Comparison of ENCODE assay signal across 26 cellular contexts in the genomic region with DNA sequence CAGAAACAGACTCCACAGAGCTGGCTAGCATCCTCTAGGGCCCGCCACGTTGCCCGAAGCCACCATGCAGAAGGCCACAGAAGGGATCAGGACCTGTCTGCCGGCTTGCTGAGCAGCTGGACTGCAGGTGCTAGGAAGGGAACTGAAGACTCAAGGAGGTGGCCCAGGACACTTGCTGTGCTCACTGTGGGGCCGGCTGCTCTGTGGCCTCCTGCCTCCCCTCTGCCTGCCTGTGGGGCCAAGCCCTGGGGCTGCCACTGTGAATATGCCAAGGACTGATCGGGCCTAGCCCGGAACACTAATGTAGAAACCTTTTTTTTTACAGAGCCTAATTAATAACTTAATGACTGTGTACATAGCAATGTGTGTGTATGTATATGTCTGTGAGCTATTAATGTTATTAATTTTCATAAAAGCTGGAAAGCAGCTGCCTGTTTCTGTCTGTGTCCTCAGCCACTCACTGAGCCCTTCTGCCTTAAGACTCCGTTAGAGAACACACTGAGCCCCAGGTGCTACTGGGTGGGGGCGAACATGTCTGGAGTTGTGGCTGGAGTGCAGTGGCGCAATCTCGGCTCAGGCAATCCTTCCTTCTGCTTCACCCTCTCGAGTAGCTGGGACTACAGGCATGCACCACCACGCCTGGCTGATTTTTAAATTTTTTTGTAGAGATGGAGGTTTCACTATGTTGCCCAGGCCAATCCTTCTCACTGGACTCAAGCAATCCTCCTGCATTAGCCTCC. TPM values are rescaled to one million over a fixed set of nuclear protein-coding genes. Genes with fewer than 3 reads are reported as not detected.
DNase-seq lines count a peak whose midpoint lies in the region; ATAC-seq, FAIRE-seq and TF ChIP-seq lines count a peak whose summit lies in the region.
"Had no signal": no experiment of that assay in that cellular context is flagged by ENCODE, and none has a peak within 500 bp of the region (broad histone marks: within the 10 kb centered on the region; RNA-seq: fewer than 3 reads in every experiment).

No MANE protein-coding gene starts in this region.

- peak; percentile 80 for ATAC-seq in esophagus mucosa
- ATAC-seq in stimulated activated naive B cell treated with anti-CD40 and anti-IgM and Interleukin-4, amounts not matched to agents 10 μg/mL and 1 μg/mL and 100 μg/mL, for 72 hours (replicated peaks), result no peak
- ATAC-seq: activated CD4-positive, alpha-beta T cell treated with anti-CD3 and anti-CD28 coated beads for 36 hours; activated T-cell treated with anti-CD3 and anti-CD28 coated beads, Interleukin-2, amount 50 U/mL, for 72 hours had no signal

- DNase-seq in HL-60 (ENCODE audit: low read depth in 1 of 2, low spot score in 1 of 2) (peak; percentile 36 to 86), RWPE1 (ENCODE audit: low spot score) (peak; percentile 84), osteocyte (ENCODE audit: extremely low spot score, unreplicated experiment) (no peak), NCI-H226 (no peak), HTR-8/SVneo (ENCODE audit: insufficient read length, low spot score) (no peak)
- DNase-seq in stimulated activated naive B cell treated with anti-CD40 and anti-IgM and Interleukin-4, amounts not matched to agents 10 μg/mL and 1 μg/mL and 100 μg/mL, for 72 hours, result no peak
- no peak for DNase-seq in activated CD4-positive, alpha-beta T cell treated with anti-CD3 and anti-CD28 coated beads, Interleukin-2, amount 50 U/mL, for 1 hour
- DNase-seq: activated CD4-positive, alpha-beta T cell treated with anti-CD3 and anti-CD28 coated beads for 36 hours; activated T-cell treated with anti-CD3 and anti-CD28 coated beads, Interleukin-2, amount 50 U/mL, for 72 hours; Calu3; GOT3; kidney glomerular epithelial cell; MV-4-11; naive B cell; NCI-H748 treated with DMSO at 0.1 percent for 48 hours; OCI-M1; ovary; Right ventricle myocardium superior; spleen; stimulated activated CD4-positive, alpha-beta T cell treated with anti-CD3 and anti-CD28 coated beads, Interleukin-4, amount 100 ng/mL, for 24 hours had no signal

- H3K4me3 ChIP-seq in HL-60 (replicated peaks; ENCODE audit: insufficient read depth, low read length), result no peak overlapping the region
- H3K4me3 ChIP-seq: ovary, spleen, tibial nerve had no signal

- POLR2A ChIA-PET in RWPE1 (lab: Yijun Ruan, JAX; ENCODE audit: low non-redundant PET), result no interaction called here

- H3K4me1 Mint-ChIP-seq in stimulated activated naive B cell treated with anti-CD40 and anti-IgM and Interleukin-4, amounts not matched to agents 10 μg/mL and 1 μg/mL and 100 μg/mL, for 72 hours, result peaks cover 19 to 25% of the 10 kb centered on the region in 2 donors
- peaks cover 2% of the 10 kb centered on the region for H3K4me1 Mint-ChIP-seq in osteocyte (ENCODE audit: unreplicated experiment)

- TF ChIP-seq CTCF in HL-60 (IDR thresholded peaks at IDR 0.05; ENCODE audit: insufficient read depth, low read length) (no peak), RWPE1 (conservative IDR thresholded peaks at IDR 0.05; ENCODE audit: low read depth) (no peak), osteocyte (IDR thresholded peaks at IDR 0.05) (no peak)

- CTCF ChIA-PET in RWPE1 (lab: Yijun Ruan, JAX), result interaction anchor here (1.0 to 6.9 kb wide), 3 partner anchors 50 to 369 kb away, joined by 3 to 111 read pairs (median 4); partner anchors contain the start of gene MYCL

- H3K4me3 Mint-ChIP-seq in stimulated activated naive B cell treated with anti-CD40 and anti-IgM and Interleukin-4, amounts not matched to agents 10 μg/mL and 1 μg/mL and 100 μg/mL, for 72 hours, result no peak overlapping the region
- H3K4me3 Mint-ChIP-seq in osteocyte (ENCODE audit: unreplicated experiment), result no peak overlapping the region
- H3K4me3 Mint-ChIP-seq: activated CD4-positive, alpha-beta T cell treated with anti-CD3 and anti-CD28 coated beads for 36 hours; activated naive CD4-positive, alpha-beta T cell treated with anti-CD3 and anti-CD28 coated beads, Interleukin-2, amount 50 U/mL, for 24 hours; activated T-cell treated with anti-CD3 and anti-CD28 coated beads, Interleukin-2, amount 50 U/mL, for 72 hours; naive B cell; stimulated activated naive CD8-positive, alpha-beta T cell treated with anti-CD3 and anti-CD28 coated beads, Interleukin-15, Interleukin-2, amounts not matched to agents 100 ng/mL and 50 ng/mL, for 24 hours had no signal

- H3K9me3 Mint-ChIP-seq in stimulated activated naive B cell treated with anti-CD40 and anti-IgM and Interleukin-4, amounts not matched to agents 10 μg/mL and 1 μg/mL and 100 μg/mL, for 72 hours, result no peaks in the 10 kb centered on the region
- H3K9me3 Mint-ChIP-seq in osteocyte (ENCODE audit: unreplicated experiment), result no peaks in the 10 kb centered on the region
- H3K9me3 Mint-ChIP-seq: activated naive CD4-positive, alpha-beta T cell treated with anti-CD3 and anti-CD28 coated beads, Interleukin-2, amount 50 U/mL, for 24 hours; activated T-cell treated with anti-CD3 and anti-CD28 coated beads, Interleukin-2, amount 50 U/mL, for 72 hours; naive B cell; stimulated activated naive CD8-positive, alpha-beta T cell treated with anti-CD3 and anti-CD28 coated beads, Interleukin-15, Interleukin-2, amounts not matched to agents 100 ng/mL and 50 ng/mL, for 24 hours had no signal

- H3K27ac ChIP-seq in HL-60 (replicated peaks), result peak overlapping the region; percentile 50
- peak overlapping the region; percentile 99 for H3K27ac ChIP-seq in RWPE1
- H3K27ac ChIP-seq: C4-2B, ovary, spleen, tibial nerve had no signal

- FAIRE-seq in HTR-8/SVneo (lab: Jason Lieb, UNC), result no peak
- FAIRE-seq: astrocyte had no signal

- H3K27me3 ChIP-seq in HL-60 (ENCODE audit: insufficient read depth, poor library complexity, severe bottlenecking), result no peaks in the 10 kb centered on the region
- H3K27me3 ChIP-seq: ovary, spleen, tibial nerve had no signal

- peak overlapping the region; percentile 31 for H3K27ac Mint-ChIP-seq in stimulated activated naive B cell treated with anti-CD40 and anti-IgM and Interleukin-4, amounts not matched to agents 10 μg/mL and 1 μg/mL and 100 μg/mL, for 72 hours
- H3K27ac Mint-ChIP-seq in osteocyte (ENCODE audit: unreplicated experiment), result no peak overlapping the region
- H3K27ac Mint-ChIP-seq: activated CD4-positive, alpha-beta T cell treated with anti-CD3 and anti-CD28 coated beads for 36 hours; activated naive CD4-positive, alpha-beta T cell treated with anti-CD3 and anti-CD28 coated beads, Interleukin-2, amount 50 U/mL, for 24 hours; activated T-cell treated with anti-CD3 and anti-CD28 coated beads, Interleukin-2, amount 50 U/mL, for 72 hours had no signal

- peaks cover 41 to 60% of the 10 kb centered on the region in 2 donors for H3K36me3 Mint-ChIP-seq in stimulated activated naive B cell treated with anti-CD40 and anti-IgM and Interleukin-4, amounts not matched to agents 10 μg/mL and 1 μg/mL and 100 μg/mL, for 72 hours
- no peaks in the 10 kb centered on the region for H3K36me3 Mint-ChIP-seq in osteocyte (ENCODE audit: unreplicated experiment)
- H3K36me3 Mint-ChIP-seq: naive B cell had no signal

- no peaks in the 10 kb centered on the region for H3K27me3 Mint-ChIP-seq in stimulated activated naive B cell treated with anti-CD40 and anti-IgM and Interleukin-4, amounts not matched to agents 10 μg/mL and 1 μg/mL and 100 μg/mL, for 72 hours
- no peaks in the 10 kb centered on the region for H3K27me3 Mint-ChIP-seq in osteocyte (ENCODE audit: unreplicated experiment)
- H3K27me3 Mint-ChIP-seq: activated CD4-positive, alpha-beta T cell treated with anti-CD3 and anti-CD28 coated beads for 36 hours; activated naive CD4-positive, alpha-beta T cell treated with anti-CD3 and anti-CD28 coated beads, Interleukin-2, amount 50 U/mL, for 24 hours; stimulated activated naive CD8-positive, alpha-beta T cell treated with anti-CD3 and anti-CD28 coated beads, Interleukin-15, Interleukin-2, amounts not matched to agents 100 ng/mL and 50 ng/mL, for 24 hours had no signal

RNA-seq across cellular contexts. Expression of gene MFSD2A, which starts 14.8 kb away (rescaled TPM):
- total RNA-seq in esophagus mucosa (25.2 TPM), osteocyte (0.60 and 0.81 TPM in 2 replicates)

Comparison
In these comparisons a context has a peak if more than half of its experiments do, and no peak if none do; other contexts are left out.
1. DNase-seq: peak in HL-60 (2 of 2) and RWPE1 (single experiment); none in stimulated activated naive B cell treated with anti-CD40 and anti-IgM and Interleukin-4, amounts not matched to agents 10 μg/mL and 1 μg/mL and 100 μg/mL, for 72 hours (single experiment), activated CD4-positive, alpha-beta T cell treated with anti-CD3 and anti-CD28 coated beads, Interleukin-2, amount 50 U/mL, for 1 hour (single experiment), osteocyte (single experiment), NCI-H226 (single experiment) and HTR-8/SVneo (single experiment).
2. RNA of gene MFSD2A, which starts 14.8 kb away (total RNA-seq): 25.2 TPM in esophagus mucosa (single experiment); 0.60 to 0.81 TPM in osteocyte; every median in the first group is over 10 times any median in the second.